Comparison of ENCODE assay signal across 1 cellular context in the genomic region with DNA sequence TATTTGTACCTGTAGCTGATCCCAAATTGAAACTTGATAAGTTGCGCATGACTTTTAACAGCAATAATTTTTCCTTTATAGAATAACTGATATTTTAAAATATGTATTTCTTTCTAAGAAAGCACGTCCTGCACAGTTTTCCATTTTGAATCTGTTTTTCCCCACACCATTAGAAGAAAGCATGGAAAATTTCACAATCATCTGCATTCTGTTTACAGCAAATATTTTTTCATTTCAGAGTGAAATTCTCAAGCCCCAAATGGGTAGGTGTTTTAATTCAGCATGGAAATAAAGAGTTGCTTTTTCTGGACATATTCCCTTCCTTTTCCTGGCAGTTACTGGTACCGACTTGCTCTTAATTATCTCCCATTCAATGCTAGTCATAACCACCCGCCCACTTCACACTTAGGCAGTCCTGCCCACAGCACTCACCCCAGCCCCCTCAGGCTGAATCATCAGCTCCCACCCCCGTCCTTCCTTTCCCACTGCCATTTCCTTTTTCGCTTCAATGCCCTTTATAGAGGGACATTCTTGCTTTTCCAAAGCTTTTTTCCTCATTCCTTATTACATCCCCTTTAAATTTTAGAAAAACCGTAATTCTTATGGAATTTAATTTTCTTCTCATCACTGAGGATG.
A peak's percentile ranks its signal among the peaks of the same experiment; 100 is the strongest.
TF ChIP-seq lines count a peak whose summit lies in the region.

No MANE protein-coding gene starts in this region.

TF ChIP-seq in K562, 482 proteins besides CTCF, POLR2A, EP300 and RAD21 (continued from another document):
- TF ChIP-seq SRSF3 (IDR thresholded peaks at IDR 0.05; ENCODE audit: insufficient read depth, low read length) (no peak), DPF2 (IDR thresholded peaks at IDR 0.05) (peak; percentile 58; the same call in 1 of the 2 replicates), ZBTB7A (IDR thresholded peaks at IDR 0.05; ENCODE audit: borderline replicate concordance, control insufficient read depth, low read depth, low read length) (no peak)
